Comparison of ENCODE assay signal across 9 cellular contexts in genomic region chr17:28572294-28573099, GRCh38. TPM values are rescaled to one million over a fixed set of nuclear protein-coding genes. Genes with fewer than 3 reads are reported as not detected.
DNase-seq lines count a peak whose midpoint lies in the region; ATAC-seq, FAIRE-seq and TF ChIP-seq lines count a peak whose summit lies in the region.
"Had no signal": no experiment of that assay in that cellular context is flagged by ENCODE, and none has a peak within 500 bp of the region (broad histone marks: within the 10 kb centered on the region; RNA-seq: fewer than 3 reads in every experiment).

No MANE protein-coding gene starts in this region.

- ATAC-seq in A549, result no peak
- ATAC-seq in GM12878, result no peak
- ATAC-seq in GM21737 (IDR thresholded peaks at IDR 0.05; ENCODE audit: unreplicated experiment), result no peak
- no peak for ATAC-seq in GM18867 (IDR thresholded peaks at IDR 0.05; ENCODE audit: unreplicated experiment)

- no peak for TF ChIP-seq POLR2A in A549 (IDR thresholded peaks at IDR 0.05; ENCODE audit: low read length)
- TF ChIP-seq POLR2A in GM12878 (IDR thresholded peaks at IDR 0.05; ENCODE audit: low read depth, low read length), result no peak
- no peak for TF ChIP-seq POLR2A in thyroid gland (IDR thresholded peaks at IDR 0.05)

- peaks cover 58% of the 10 kb centered on the region for H3K79me2 ChIP-seq in GM12878 (ENCODE audit: control insufficient read depth, insufficient read depth, low read length)

- TF ChIP-seq EP300 in A549 (IDR thresholded peaks at IDR 0.05) (no peak), GM12878 (IDR thresholded peaks at IDR 0.05; ENCODE audit: borderline replicate concordance in 1 of 2, control insufficient read depth in 1 of 2, low read depth in 2 of 2, low read length in 2 of 2) (no peak)

- DNase-seq in A549 (ENCODE audit: low read depth in 1 of 2, low spot score in 1 of 2) (no peak), GM12878 (ENCODE audit: low read depth, low spot score) (no peak), thyroid gland (no peak)
- no peak for DNase-seq in stimulated activated CD4-positive, alpha-beta T cell treated with anti-CD3 and anti-CD28 coated beads, Interleukin-4, amount 100 ng/mL, for 24 hours
- DNase-seq: NCI-H2081 treated with DMSO at 0.1 percent for 48 hours had no signal

- no peak for FAIRE-seq in A549 (lab: Jason Lieb, UNC)
- no peak for FAIRE-seq in GM12878 (lab: Jason Lieb, UNC)

- H2AFZ ChIP-seq in GM12878 (ENCODE audit: control insufficient read depth, low read depth, low read length), result no peak overlapping the region

- H3K4me2 ChIP-seq in A549, result peak overlapping the region; percentile 94
- peak overlapping the region; percentile 84 for H3K4me2 ChIP-seq in GM12878 (ENCODE audit: control insufficient read depth, insufficient read depth)

- SMC1A ChIA-PET in GM12878 (lab: Charles Lee; ENCODE audit: uncharacterized antibody, unreplicated experiment), result interaction anchor here (0.9 to 8.3 kb wide), 6 partner anchors 15 to 71 kb away, joined by 3 to 89 read pairs (median 10); no protein-coding TSS in a partner anchor

- TF ChIP-seq CTCF in A549 (IDR thresholded peaks at IDR 0.05) (no peak), GM12878 (IDR thresholded peaks at IDR 0.05 in 2 of 3, conservative IDR thresholded peaks at IDR 0.05 in 1 of 3; ENCODE audit: control insufficient read depth in 2 of 3, extremely low read depth in 1 of 3, insufficient read depth in 1 of 3, low read depth in 3 of 3, low read length in 3 of 3) (no peak), thyroid gland (IDR thresholded peaks at IDR 0.05) (no peak)

- no peak overlapping the region; a peak in 1 of 6 replicates for H3K27ac ChIP-seq in A549
- H3K27ac ChIP-seq in HUES6 (ENCODE audit: low read depth, low read length), result no peak overlapping the region
- no peak overlapping the region for H3K27ac ChIP-seq in GM12878 (ENCODE audit: control insufficient read depth, insufficient read depth)
- H3K27ac ChIP-seq in muscle layer of duodenum (ENCODE audit: low read length), result peak overlapping the region; percentile 88
- H3K27ac ChIP-seq in thyroid gland, result peak overlapping the region in 1 of 3 donors; percentile 76

- peaks cover 7% of the 10 kb centered on the region for H3K27me3 ChIP-seq in HUES6 (ENCODE audit: control insufficient read depth, insufficient read depth, low read length)
- no peaks in the 10 kb centered on the region for H3K27me3 ChIP-seq in GM12878 (replicated peaks in 1 of 2; ENCODE audit: control insufficient read depth in 2 of 2, insufficient read depth in 2 of 2, low read length in 1 of 2)
- no peaks in the 10 kb centered on the region for H3K27me3 ChIP-seq in muscle layer of duodenum (ENCODE audit: low read depth, low read length)
- H3K27me3 ChIP-seq in thyroid gland, result no peaks in the 10 kb centered on the region

- in situ Hi-C loops in GM12878 (cut with MboI), result loop anchor here (25.0 kb wide), 1 partner anchor 1085 kb away; no protein-coding TSS in a partner anchor

- H3K4me1 ChIP-seq in A549 (peaks cover 30% of the 10 kb centered on the region), HUES6 (ENCODE audit: control insufficient read depth, insufficient read depth, low read length) (peaks cover 12% of the 10 kb centered on the region), GM12878 (ENCODE audit: control insufficient read depth, insufficient read depth, low read length) (peaks cover 20% of the 10 kb centered on the region), muscle layer of duodenum (ENCODE audit: control insufficient read depth in 1 of 2, insufficient read depth in 2 of 2, low read length in 2 of 2) (peaks cover 8 to 35% of the 10 kb centered on the region in 2 donors), thyroid gland (peaks cover 18 to 20% of the 10 kb centered on the region in 2 donors)

- no peaks in the 10 kb centered on the region for H3K9me3 ChIP-seq in A549
- H3K9me3 ChIP-seq in HUES6 (ENCODE audit: control insufficient read depth, insufficient read depth, low read depth, low read length), result no peaks in the 10 kb centered on the region
- H3K9me3 ChIP-seq in GM12878 (replicated peaks; ENCODE audit: control insufficient read depth, insufficient read depth, low read length), result no peaks in the 10 kb centered on the region
- H3K9me3 ChIP-seq in muscle layer of duodenum (ENCODE audit: control insufficient read depth in 1 of 2, low read length in 2 of 2), result no peaks in the 10 kb centered on the region
- no peaks in the 10 kb centered on the region for H3K9me3 ChIP-seq in thyroid gland

- no peak for TF ChIP-seq RAD21 in A549 (conservative IDR thresholded peaks at IDR 0.05 in 1 of 2, IDR thresholded peaks at IDR 0.05 in 1 of 2)
- TF ChIP-seq RAD21 in GM12878 (IDR thresholded peaks at IDR 0.05; ENCODE audit: insufficient read depth, low read depth, low read length), result no peak

- H3K4me3 ChIP-seq in A549 (peak overlapping the region; percentile 92), HUES6 (ENCODE audit: low read depth, low read length) (peak overlapping the region; percentile 82; the same call in 1 of the 2 replicates), GM12878 (peak overlapping the region; percentile 90; the same call in 1 of the 2 replicates), muscle layer of duodenum (ENCODE audit: low read depth in 1 of 2, low read length in 2 of 2) (peak overlapping the region; percentile 91 to 99), thyroid gland (replicated peaks in 1 of 3) (peak overlapping the region in 1 of 3 donors; percentile 96)

- CTCF ChIA-PET in A549 (lab: Yijun Ruan, JAX), result interaction anchor here (0.6 to 3.8 kb wide), 14 partner anchors 10 to 149 kb away, joined by 3 to 24 read pairs (median 4); partner anchors contain the start of genes SDF2 and SUPT6H
- CTCF ChIA-PET in GM12878 (lab: Yijun Ruan, JAX), result interaction anchor here (1.2 to 6.6 kb wide), 3 partner anchors 24 to 88 kb away, joined by 4 to 83 read pairs (median 4); no protein-coding TSS in a partner anchor

- RAD21 ChIA-PET in GM12878 (lab: Charles Lee; ENCODE audit: unreplicated experiment), result interaction anchor here (0.9 to 7.1 kb wide), 6 partner anchors 20 to 72 kb away, joined by 4 to 102 read pairs (median 12); partner anchors contain the start of genes BLTP2, SPAG5 and UNC119

- 71% methylated on average over 5 of the region's 5 CpGs for WGBS in A549 (ENCODE audit: missing lambda C conversion rate)
- WGBS in GM12878 (ENCODE audit: insufficient coverage, insufficient replicate concordance, low lambda C conversion rate, missing lambda C conversion rate), result 77% methylated on average over 5 of the region's 5 CpGs
- 73 to 94% methylated on average over 4 to 5 of the region's 5 CpGs for WGBS in thyroid gland, 2 donors

- no peak overlapping the region for H3K9ac ChIP-seq in HUES6 (ENCODE audit: low read length)
- H3K9ac ChIP-seq in GM12878 (ENCODE audit: control insufficient read depth, insufficient read depth, low read length), result no peak overlapping the region

- H3K36me3 ChIP-seq in HUES6 (ENCODE audit: control insufficient read depth, insufficient read depth, low read length) (peaks cover 22% of the 10 kb centered on the region), GM12878 (ENCODE audit: control insufficient read depth in 2 of 2, insufficient read depth in 2 of 2, low read length in 1 of 2) (peaks cover 1 to 18% of the 10 kb centered on the region in 2 experiments; a peak in 1 of 4 replicates), muscle layer of duodenum (ENCODE audit: control insufficient read depth in 1 of 2, insufficient read depth in 2 of 2, low read length in 2 of 2) (no peaks in the 10 kb centered on the region), thyroid gland (no peaks in the 10 kb centered on the region)

- H4K20me1 ChIP-seq in GM12878 (ENCODE audit: control insufficient read depth, insufficient read depth), result no peaks in the 10 kb centered on the region

- intact Hi-C loops in GM12878 (cut with micrococcal nuclease; ENCODE audit: unreplicated experiment), result loop anchor here (5.0 kb wide), 1 partner anchor 50 kb away; no protein-coding TSS in a partner anchor
- intact Hi-C loops in thyroid gland (cut with DNase I), result no loop called here

- no TSS peak for BruUV-seq in GM12878 (replicated peaks; lab: Mats Ljungman, UMichigan)

- POLR2A ChIA-PET in A549 (lab: Yijun Ruan, JAX) (interaction anchor here (0.8 to 2.1 kb wide), 2 partner anchors 51 to 215 kb away, joined by 4 to 8 read pairs; partner anchors contain the start of gene POLDIP2), GM12878 (lab: Charles Lee) (interaction anchor here (1.3 to 9.9 kb wide), 8 partner anchors 21 to 147 kb away, joined by 3 to 148 read pairs (median 12); partner anchors contain the start of genes RPL23A, SPAG5 and UNC119)

RNA-seq across cellular contexts. Expression of gene PIGS, which starts 1.2 kb away (rescaled TPM):
- polyA plus RNA-seq in A549 (2011; rRNA removed) (50.0 and 53.2 TPM in 2 replicates), A549 (2017; fragmentation: RNase III; extraction: RNeasy Plus Mini Kit Qiagen cat#74134 plus additional on column Dnase treatment) (46.6 to 53.3 TPM (median 53.2 TPM) in 3 replicates), GM12878 (2011; rRNA removed) (32.2 and 41.7 TPM in 2 replicates), GM12878 (2014; fragmentation: Illumina TruSeq; extraction: Trizol) (62.0 and 70.6 TPM in 2 replicates), GM12878 (2014; fragmentation: Nextera tagmentation; extraction: Ambion mirVana) (10 to 100 TPM; 27.5 to 32.2 TPM), GM12878 (2014; rRNA removed) (46.8 and 47.0 TPM in 2 replicates), GM12878 (2016; fragmentation: Nextera tagmentation; extraction: Ambion mirVana) (10 to 100 TPM; 67.9 to 71.8 TPM)
- polyA plus RNA-seq in A549 (2012; cell fraction: cytosol; rRNA removed), result 55.8 and 70.1 TPM in 2 replicates
- polyA plus RNA-seq in A549 (2012; cell fraction: nucleus; rRNA removed), result 87.3 and 89.3 TPM in 2 replicates
- 42.7 and 44.4 TPM in 2 replicates for polyA minus RNA-seq in A549 (2011; rRNA and poly(A)+ RNA removed)
- total RNA-seq in GM12878 (2013; cell fraction: nucleolus; rRNA removed), result 125 and 128 TPM in 2 replicates
- total RNA-seq in GM12878 (2014; rRNA removed) (54.7 and 55.1 TPM in 2 replicates), GM12878 (2014; rRNA removed; fragmentation: Illumina TruSeq; extraction: Trizol) (32.8 and 36.0 TPM in 2 replicates), GM12878 (2021) (71.3 and 73.7 TPM in 2 replicates), thyroid gland (100 to 1,000 TPM in 1 of 4 donors, 10 to 100 TPM in 3; 37.2 to 111 (median 74.7) TPM)
- 37.0 TPM for polyA plus RNA-seq in GM12878 (2011; ENCODE audit: low read depth)
- polyA plus RNA-seq in GM12878 (2011; cell fraction: cytosol; rRNA removed), result 80.6 and 93.3 TPM in 2 replicates
- polyA plus RNA-seq in GM12878 (2011; cell fraction: nucleus; rRNA removed), result 105 and 109 TPM in 2 replicates
- 64.2 and 67.9 TPM in 2 replicates for polyA plus RNA-seq in GM12878 (2012)
- 35.0 and 59.7 TPM in 2 replicates for polyA minus RNA-seq in GM12878 (2011; rRNA and poly(A)+ RNA removed)
- 27.9 and 28.9 TPM in 2 replicates for polyA minus RNA-seq in GM12878 (2011; cell fraction: cytosol; rRNA and poly(A)+ RNA removed)
- polyA minus RNA-seq in GM12878 (2011; cell fraction: nucleus; rRNA and poly(A)+ RNA removed), result 28.0 and 40.9 TPM in 2 replicates

RNA-seq across cellular contexts. Expression of gene ALDOC, which starts 4.2 kb away (rescaled TPM):
- polyA plus RNA-seq in A549 (2011; rRNA removed), result 6.3 and 10.1 TPM in 2 replicates
- polyA plus RNA-seq in A549 (2012; cell fraction: cytosol; rRNA removed), result 2.3 and 2.8 TPM in 2 replicates
- 9.9 and 10.3 TPM in 2 replicates for polyA plus RNA-seq in A549 (2012; cell fraction: nucleus; rRNA removed)
- polyA plus RNA-seq in A549 (2017; fragmentation: RNase III; extraction: RNeasy Plus Mini Kit Qiagen cat#74134 plus additional on column Dnase treatment), result 1.7 to 1.9 TPM (median 1.9 TPM) in 3 replicates
- polyA minus RNA-seq in A549 (2011; rRNA and poly(A)+ RNA removed), result 7.4 and 7.6 TPM in 2 replicates
- 72.5 and 78.6 TPM in 2 replicates for total RNA-seq in GM12878 (2013; cell fraction: nucleolus; rRNA removed)
- 110 and 119 TPM in 2 replicates for total RNA-seq in GM12878 (2014; rRNA removed)
- total RNA-seq in GM12878 (2014; rRNA removed; fragmentation: Illumina TruSeq; extraction: Trizol), result 55.9 and 62.4 TPM in 2 replicates
- 59.9 and 71.4 TPM in 2 replicates for total RNA-seq in GM12878 (2021)
- 279 TPM for polyA plus RNA-seq in GM12878 (2011; ENCODE audit: low read depth)
- 109 and 268 TPM in 2 replicates for polyA plus RNA-seq in GM12878 (2011; rRNA removed)
- 315 and 402 TPM in 2 replicates for polyA plus RNA-seq in GM12878 (2011; cell fraction: cytosol; rRNA removed)
- 308 and 460 TPM in 2 replicates for polyA plus RNA-seq in GM12878 (2011; cell fraction: nucleus; rRNA removed)
- polyA plus RNA-seq in GM12878 (2012), result 312 and 405 TPM in 2 replicates
- 62.1 and 89.8 TPM in 2 replicates for polyA plus RNA-seq in GM12878 (2014; fragmentation: Illumina TruSeq; extraction: Trizol)
- 100 to 1,000 TPM in 1 of 2 experiments, 10 to 100 TPM in 1; 66.6 to 107 TPM for polyA plus RNA-seq in GM12878 (2014; fragmentation: Nextera tagmentation; extraction: Ambion mirVana)
- 121 and 140 TPM in 2 replicates for polyA plus RNA-seq in GM12878 (2014; rRNA removed)
- 10 to 100 TPM; 16.0 to 19.3 TPM for polyA plus RNA-seq in GM12878 (2016; fragmentation: Nextera tagmentation; extraction: Ambion mirVana)
- 274 and 308 TPM in 2 replicates for polyA minus RNA-seq in GM12878 (2011; rRNA and poly(A)+ RNA removed)
- 52.6 and 67.9 TPM in 2 replicates for polyA minus RNA-seq in GM12878 (2011; cell fraction: cytosol; rRNA and poly(A)+ RNA removed)
- polyA minus RNA-seq in GM12878 (2011; cell fraction: nucleus; rRNA and poly(A)+ RNA removed), result 59.0 and 74.1 TPM in 2 replicates
- total RNA-seq in thyroid gland, result 10 to 100 TPM in 1 of 4 donors, 1 to 10 TPM in 3; 6.0 to 13.1 (median 8.7) TPM

RNA-seq across cellular contexts. Expression of gene UNC119, which starts 20.1 kb away (rescaled TPM):
- polyA plus RNA-seq in A549 (2011; rRNA removed) (50.5 and 53.5 TPM in 2 replicates), A549 (2017; fragmentation: RNase III; extraction: RNeasy Plus Mini Kit Qiagen cat#74134 plus additional on column Dnase treatment) (22.8 to 27.8 TPM (median 26.0 TPM) in 3 replicates), GM12878 (2011; rRNA removed) (275 and 436 TPM in 2 replicates), GM12878 (2014; fragmentation: Illumina TruSeq; extraction: Trizol) (28.9 and 68.4 TPM in 2 replicates), GM12878 (2014; fragmentation: Nextera tagmentation; extraction: Ambion mirVana) (1 to 10 TPM; 2.7 to 7.4 TPM), GM12878 (2014; rRNA removed) (126 and 135 TPM in 2 replicates), GM12878 (2016; fragmentation: Nextera tagmentation; extraction: Ambion mirVana) (10 to 100 TPM; 38.5 to 46.1 TPM)
- 61.2 and 77.9 TPM in 2 replicates for polyA plus RNA-seq in A549 (2012; cell fraction: cytosol; rRNA removed)
- 97.1 and 99.8 TPM in 2 replicates for polyA plus RNA-seq in A549 (2012; cell fraction: nucleus; rRNA removed)
- polyA minus RNA-seq in A549 (2011; rRNA and poly(A)+ RNA removed), result 34.9 and 42.0 TPM in 2 replicates
- 161 and 194 TPM in 2 replicates for total RNA-seq in GM12878 (2013; cell fraction: nucleolus; rRNA removed)
- total RNA-seq in GM12878 (2014; rRNA removed) (109 and 117 TPM in 2 replicates), GM12878 (2014; rRNA removed; fragmentation: Illumina TruSeq; extraction: Trizol) (45.6 and 47.2 TPM in 2 replicates), GM12878 (2021) (70.7 and 75.6 TPM in 2 replicates), thyroid gland (10 to 100 TPM; 29.8 to 43.9 (median 36.0) TPM)
- polyA plus RNA-seq in GM12878 (2011; ENCODE audit: low read depth), result 22.1 TPM
- 263 and 384 TPM in 2 replicates for polyA plus RNA-seq in GM12878 (2011; cell fraction: cytosol; rRNA removed)
- 704 and 944 TPM in 2 replicates for polyA plus RNA-seq in GM12878 (2011; cell fraction: nucleus; rRNA removed)
- polyA plus RNA-seq in GM12878 (2012), result 46.6 and 60.8 TPM in 2 replicates
- 124 and 179 TPM in 2 replicates for polyA minus RNA-seq in GM12878 (2011; rRNA and poly(A)+ RNA removed)
- 49.2 and 83.6 TPM in 2 replicates for polyA minus RNA-seq in GM12878 (2011; cell fraction: cytosol; rRNA and poly(A)+ RNA removed)
- 211 and 217 TPM in 2 replicates for polyA minus RNA-seq in GM12878 (2011; cell fraction: nucleus; rRNA and poly(A)+ RNA removed)

RNA-seq across cellular contexts. Expression of gene SPAG5, which starts 26.3 kb away (rescaled TPM):
- polyA plus RNA-seq in A549 (2011; rRNA removed) (111 and 123 TPM in 2 replicates), A549 (2017; fragmentation: RNase III; extraction: RNeasy Plus Mini Kit Qiagen cat#74134 plus additional on column Dnase treatment) (106 to 111 TPM (median 107 TPM) in 3 replicates), GM12878 (2011; rRNA removed) (161 and 166 TPM in 2 replicates), GM12878 (2014; fragmentation: Illumina TruSeq; extraction: Trizol) (96.2 and 101 TPM in 2 replicates), GM12878 (2014; fragmentation: Nextera tagmentation; extraction: Ambion mirVana) (100 to 1,000 TPM in 1 of 2 experiments, 10 to 100 TPM in 1; 73.5 to 139 TPM), GM12878 (2014; rRNA removed) (84.4 and 86.9 TPM in 2 replicates), GM12878 (2016; fragmentation: Nextera tagmentation; extraction: Ambion mirVana) (100 to 1,000 TPM; 167 to 171 TPM)
- 88.5 and 91.7 TPM in 2 replicates for polyA plus RNA-seq in A549 (2012; cell fraction: cytosol; rRNA removed)
- 142 and 199 TPM in 2 replicates for polyA plus RNA-seq in A549 (2012; cell fraction: nucleus; rRNA removed)
- 110 and 142 TPM in 2 replicates for polyA minus RNA-seq in A549 (2011; rRNA and poly(A)+ RNA removed)
- 95.7 and 98.8 TPM in 2 replicates for total RNA-seq in GM12878 (2013; cell fraction: nucleolus; rRNA removed)
- total RNA-seq in GM12878 (2014; rRNA removed) (101 and 102 TPM in 2 replicates), GM12878 (2014; rRNA removed; fragmentation: Illumina TruSeq; extraction: Trizol) (108 TPM in 2 replicates), GM12878 (2021) (103 TPM in 2 replicates), thyroid gland (10 to 100 TPM in 2 of 4 donors, 1 to 10 TPM in 2; 4.4 to 27.0 (median 9.9) TPM)
- 44.0 TPM for polyA plus RNA-seq in GM12878 (2011; ENCODE audit: low read depth)
- polyA plus RNA-seq in GM12878 (2011; cell fraction: cytosol; rRNA removed), result 122 and 127 TPM in 2 replicates
- polyA plus RNA-seq in GM12878 (2011; cell fraction: nucleus; rRNA removed), result 310 and 371 TPM in 2 replicates
- 56.6 and 69.1 TPM in 2 replicates for polyA plus RNA-seq in GM12878 (2012)
- 126 and 150 TPM in 2 replicates for polyA minus RNA-seq in GM12878 (2011; rRNA and poly(A)+ RNA removed)
- polyA minus RNA-seq in GM12878 (2011; cell fraction: cytosol; rRNA and poly(A)+ RNA removed), result 76.2 and 81.5 TPM in 2 replicates
- 168 and 169 TPM in 2 replicates for polyA minus RNA-seq in GM12878 (2011; cell fraction: nucleus; rRNA and poly(A)+ RNA removed)

RNA-seq across cellular contexts. Expression of gene RSKR, which starts 41.5 kb away (rescaled TPM):
- polyA plus RNA-seq in A549 (2011; rRNA removed) (18.7 and 22.0 TPM in 2 replicates), A549 (2017; fragmentation: RNase III; extraction: RNeasy Plus Mini Kit Qiagen cat#74134 plus additional on column Dnase treatment) (5.6 to 6.6 TPM (median 5.8 TPM) in 3 replicates), GM12878 (2011; rRNA removed) (18.6 and 22.4 TPM in 2 replicates), GM12878 (2014; fragmentation: Illumina TruSeq; extraction: Trizol) (12.7 and 13.9 TPM in 2 replicates), GM12878 (2014; fragmentation: Nextera tagmentation; extraction: Ambion mirVana) (1 to 10 TPM in 1 of 2 experiments, under 1 TPM in 1; 0.52 to 1.0 TPM), GM12878 (2014; rRNA removed) (13.2 and 18.0 TPM in 2 replicates), GM12878 (2016; fragmentation: Nextera tagmentation; extraction: Ambion mirVana) (1 to 10 TPM; 1.7 to 3.6 TPM)
- polyA plus RNA-seq in A549 (2012; cell fraction: cytosol; rRNA removed), result 7.5 and 9.0 TPM in 2 replicates
- polyA plus RNA-seq in A549 (2012; cell fraction: nucleus; rRNA removed), result 39.4 and 70.0 TPM in 2 replicates
- 15.4 and 22.7 TPM in 2 replicates for polyA minus RNA-seq in A549 (2011; rRNA and poly(A)+ RNA removed)
- total RNA-seq in GM12878 (2013; cell fraction: nucleolus; rRNA removed), result 109 and 119 TPM in 2 replicates
- total RNA-seq in GM12878 (2014; rRNA removed) (8.5 and 9.2 TPM in 2 replicates), GM12878 (2014; rRNA removed; fragmentation: Illumina TruSeq; extraction: Trizol) (8.4 and 9.0 TPM in 2 replicates), GM12878 (2021) (11.3 and 13.0 TPM in 2 replicates), thyroid gland (10 to 100 TPM in 1 of 4 donors, 1 to 10 TPM in 3; 4.2 to 13.1 (median 9.5) TPM)
- polyA plus RNA-seq in GM12878 (2011; ENCODE audit: low read depth), result 5.3 TPM
- polyA plus RNA-seq in GM12878 (2011; cell fraction: cytosol; rRNA removed), result 12.7 and 16.3 TPM in 2 replicates
- 103 and 108 TPM in 2 replicates for polyA plus RNA-seq in GM12878 (2011; cell fraction: nucleus; rRNA removed)
- polyA plus RNA-seq in GM12878 (2012), result 4.7 and 6.5 TPM in 2 replicates
- 21.1 and 26.9 TPM in 2 replicates for polyA minus RNA-seq in GM12878 (2011; rRNA and poly(A)+ RNA removed)
- 2.7 and 4.6 TPM in 2 replicates for polyA minus RNA-seq in GM12878 (2011; cell fraction: cytosol; rRNA and poly(A)+ RNA removed)
- 28.4 and 39.0 TPM in 2 replicates for polyA minus RNA-seq in GM12878 (2011; cell fraction: nucleus; rRNA and poly(A)+ RNA removed)

Comparison
In these comparisons a context has a peak if more than half of its experiments do, and no peak if none do; other contexts are left out.
1. RNA of gene ALDOC, which starts 4.2 kb away (total RNA-seq): 55.9 to 119 TPM in GM12878; 6.0 to 13.1 TPM in thyroid gland; every median in the first group is over 4 times any median in the second.